8 cellular contexts compared by ENCODE assay signal in the genomic region with DNA sequence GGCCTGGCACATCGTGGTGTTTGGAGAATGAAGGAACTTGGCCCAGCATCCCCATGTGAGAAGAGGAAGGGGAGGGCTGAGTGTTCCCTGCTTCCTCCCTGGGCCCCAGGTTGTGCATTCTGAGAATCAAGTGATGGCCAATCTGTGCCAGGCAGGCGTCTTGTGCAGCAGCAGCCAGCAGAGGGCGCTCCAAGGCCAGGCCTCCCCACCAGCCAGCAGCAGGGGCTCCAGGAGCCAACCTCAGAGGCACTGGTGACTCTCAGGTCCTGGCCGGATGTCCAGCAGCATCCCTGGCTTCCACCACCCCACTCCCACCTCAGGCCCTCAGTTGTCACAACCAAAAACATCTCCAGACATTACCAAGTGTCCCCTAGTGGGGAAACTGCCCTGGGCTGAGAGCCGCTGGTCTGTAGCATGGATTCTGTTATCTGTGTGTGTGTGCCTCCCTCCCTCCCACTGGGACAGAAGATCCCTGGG.
A peak's percentile ranks its signal among the peaks of the same experiment; 100 is the strongest.
DNase-seq lines count a peak whose midpoint lies in the region; ATAC-seq lines count a peak whose summit lies in the region.

No MANE protein-coding gene starts in this region.

- H4K8ac ChIP-seq in mesenchymal stem cell (ENCODE audit: low read length) = no peak overlapping the region

- H2AFZ ChIP-seq in mesenchymal stem cell (ENCODE audit: low read depth, low read length) = no peak overlapping the region

- no peak overlapping the region for H2BK5ac ChIP-seq in mesenchymal stem cell (ENCODE audit: low read depth, low read length, poor library complexity, severe bottlenecking)

- H2BK12ac ChIP-seq in mesenchymal stem cell (ENCODE audit: low read length in 2 of 2) = no peak overlapping the region

- H3K9ac ChIP-seq in mesenchymal stem cell (ENCODE audit: low read length) = no peak overlapping the region

- DNase-seq in activated CD4-positive, CD25-positive, alpha-beta regulatory T cell (lab: John Stamatoyannopoulos, UW) = peak; percentile 54 to 60 (median 55)
- DNase-seq in activated CD4-positive, CD25-positive, alpha-beta regulatory T cell treated with anti-CD3 and anti-CD28 coated beads, Interleukin-2, amount 50 U/mL, for 72 hours = no peak
- DNase-seq in NCI-H2196 (lab: John Stamatoyannopoulos, UW; ENCODE audit: unreplicated experiment) = peak; percentile 55
- peak; percentile 66 for DNase-seq in activated CD4-positive, alpha-beta T cell treated with anti-CD3 and anti-CD28 coated beads, Interleukin-2, amount 50 U/mL, for 1 hour
- peak; percentile 24 to 64 for DNase-seq in dermis microvascular lymphatic vessel endothelial cell (ENCODE audit: low read depth in 2 of 2)
- peak; percentile 40 for DNase-seq in mesenchymal stem cell
- DNase-seq in stimulated activated CD8-positive, alpha-beta memory T cell treated with anti-CD3 and anti-CD28 coated beads, Interleukin-7, amount 100 ng/mL, for 4 hours (ENCODE audit: low read depth in 2 of 2) = peak; percentile 12 to 29

- H2BK120ac ChIP-seq in mesenchymal stem cell (ENCODE audit: low read depth, low read length) = no peak overlapping the region

- no peak overlapping the region for H3K18ac ChIP-seq in mesenchymal stem cell (ENCODE audit: low read depth in 1 of 2, low read length in 2 of 2)

- no peak for ATAC-seq in GM19463 (IDR thresholded peaks at IDR 0.05; ENCODE audit: unreplicated experiment)

- H3K27ac ChIP-seq in mesenchymal stem cell (ENCODE audit: low read length, poor library complexity, severe bottlenecking) = no peak overlapping the region

- H3K36me3 ChIP-seq in mesenchymal stem cell (ENCODE audit: control insufficient read depth in 1 of 2, insufficient read depth in 2 of 2, low read depth in 1 of 2, low read length in 2 of 2) = peaks cover 0 to 30% of the 10 kb centered on the region in 2 experiments

- peaks cover 26% of the 10 kb centered on the region for H3K4me1 ChIP-seq in mesenchymal stem cell (ENCODE audit: control insufficient read depth, insufficient read depth, low read depth, low read length)

- H2AK5ac ChIP-seq in mesenchymal stem cell (ENCODE audit: low read length, severe bottlenecking) = no peak overlapping the region

- H3K14ac ChIP-seq in mesenchymal stem cell (ENCODE audit: low read length in 2 of 2) = no peak overlapping the region

- no peak overlapping the region for H3K23ac ChIP-seq in mesenchymal stem cell (ENCODE audit: low read length in 2 of 2)

- peaks cover 0 to 9% of the 10 kb centered on the region in 2 experiments for H3K27me3 ChIP-seq in mesenchymal stem cell (ENCODE audit: control insufficient read depth in 1 of 2, insufficient read depth in 1 of 2, low read length in 2 of 2)

- WGBS in mesenchymal stem cell = 27% methylated on average over 4 of the region's 5 CpGs

- no peaks in the 10 kb centered on the region for H3K79me1 ChIP-seq in mesenchymal stem cell (replicated peaks; ENCODE audit: low read length, poor library complexity, severe bottlenecking)

- H4K91ac ChIP-seq in mesenchymal stem cell (ENCODE audit: low read length) = no peak overlapping the region

- no peak overlapping the region for H3K4ac ChIP-seq in mesenchymal stem cell (ENCODE audit: low read depth in 1 of 2, low read length in 2 of 2)

- H3K9me3 ChIP-seq in mesenchymal stem cell (ENCODE audit: control insufficient read depth, low read length) = no peaks in the 10 kb centered on the region

- no peak overlapping the region for H3K4me3 ChIP-seq in mesenchymal stem cell (ENCODE audit: insufficient read depth in 1 of 2, low read depth in 1 of 2, low read length in 2 of 2)

- H2BK15ac ChIP-seq in mesenchymal stem cell (ENCODE audit: low read depth, poor library complexity, severe bottlenecking) = no peak overlapping the region

- H3K4me2 ChIP-seq in mesenchymal stem cell (ENCODE audit: low read length, poor library complexity, severe bottlenecking) = no peak overlapping the region
